In the genomic region with DNA sequence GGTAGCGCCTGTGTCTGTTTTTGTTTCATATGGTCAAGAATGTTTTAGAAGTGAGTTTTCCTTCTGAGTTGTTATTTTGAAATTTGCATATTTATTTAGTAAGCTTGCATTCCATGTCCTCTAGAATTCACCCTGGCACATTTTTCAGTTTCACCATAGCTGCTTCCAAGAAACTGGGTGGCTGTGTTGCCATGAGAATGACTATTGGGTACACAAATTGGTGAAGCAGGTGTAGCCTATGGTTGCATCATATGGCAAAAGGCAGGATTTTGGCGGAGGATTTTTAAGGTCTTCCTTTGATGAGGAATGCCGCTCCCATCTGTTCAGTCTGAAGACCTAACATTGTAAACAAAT, we compare ENCODE assay signal across 8 cellular contexts. TPM values are rescaled to one million over a fixed set of nuclear protein-coding genes. Genes with fewer than 3 reads are reported as not detected.
DNase-seq lines count a peak whose midpoint lies in the region; ATAC-seq, FAIRE-seq and TF ChIP-seq lines count a peak whose summit lies in the region.

No MANE protein-coding gene starts in this region.

- peak overlapping the region; percentile 97 for H3K27ac Mint-ChIP-seq in activated CD4-positive, alpha-beta T cell treated with anti-CD3 and anti-CD28 coated beads, Interleukin-2, amount 10 ng/mL, durations not matched to agents 24 days and 14 days
- peak overlapping the region; percentile 100 for H3K27ac Mint-ChIP-seq in activated naive CD8-positive, alpha-beta T cell treated with anti-CD3 and anti-CD28 coated beads, Interleukin-2, amount 10 ng/mL, durations not matched to agents 7 days and 5 days

- no peaks in the 10 kb centered on the region for H3K9me3 Mint-ChIP-seq in activated CD4-positive, alpha-beta T cell treated with anti-CD3 and anti-CD28 coated beads, Interleukin-2, amount 10 ng/mL, durations not matched to agents 24 days and 14 days
- H3K9me3 Mint-ChIP-seq in activated naive CD8-positive, alpha-beta T cell treated with anti-CD3 and anti-CD28 coated beads, Interleukin-2, amount 10 ng/mL, durations not matched to agents 7 days and 5 days, result no peaks in the 10 kb centered on the region

- peaks cover 57% of the 10 kb centered on the region for H3K36me3 Mint-ChIP-seq in activated CD4-positive, alpha-beta T cell treated with anti-CD3 and anti-CD28 coated beads, Interleukin-2, amount 10 ng/mL, durations not matched to agents 24 days and 14 days (ENCODE audit: low read depth)
- peaks cover 46% of the 10 kb centered on the region for H3K36me3 Mint-ChIP-seq in activated naive CD8-positive, alpha-beta T cell treated with anti-CD3 and anti-CD28 coated beads, Interleukin-2, amount 10 ng/mL, durations not matched to agents 7 days and 5 days

- peak; percentile 67 for DNase-seq in activated CD4-positive, alpha-beta T cell treated with anti-CD3 and anti-CD28 coated beads, Interleukin-2, amount 10 ng/mL, durations not matched to agents 24 days and 14 days
- DNase-seq in activated CD4-positive, alpha-beta T cell treated with anti-CD3 and anti-CD28 coated beads, Interleukin-2, amount 50 U/mL, for 4 hours, result no peak
- no peak for DNase-seq in activated naive CD8-positive, alpha-beta T cell treated with anti-CD3 and anti-CD28 coated beads, Interleukin-2, amount 10 ng/mL, durations not matched to agents 7 days and 5 days
- DNase-seq in kidney, result no peak
- no peak for DNase-seq in thoracic aorta (ENCODE audit: low spot score)
- no peak for DNase-seq in activated CD4-positive, alpha-beta T cell treated with anti-CD3 and anti-CD28 coated beads, Interleukin-2, amount 50 U/mL, for 48 hours

- POLR2A ChIA-PET in activated naive CD8-positive, alpha-beta T cell treated with anti-CD3 and anti-CD28 coated beads, Interleukin-2, amount 10 ng/mL, durations not matched to agents 7 days and 5 days (lab: Charles Lee), result interaction anchor here (0.9 to 5.7 kb wide), 11 partner anchors 10 to 112 kb away, joined by 3 to 81 read pairs (median 7); a partner anchor contains a TSS

- intact Hi-C loops in activated CD4-positive, alpha-beta T cell treated with anti-CD3 and anti-CD28 coated beads, Interleukin-2, amount 10 ng/mL, durations not matched to agents 24 days and 14 days (cut with micrococcal nuclease), result loop anchor here (2.0 to 10.0 kb wide), 6 partner anchors 16 to 672 kb away; a partner anchor contains a TSS
- intact Hi-C loops in kidney (cut with DNase I), result no loop called here

- no peak for ATAC-seq in activated naive CD8-positive, alpha-beta T cell treated with anti-CD3 and anti-CD28 coated beads, Interleukin-2, amount 10 ng/mL, durations not matched to agents 7 days and 5 days (ENCODE audit: low read depth)
- no peak for ATAC-seq in thoracic aorta (ENCODE audit: insufficient number of reproducible peaks, low FRiP score, low read depth)
- ATAC-seq in HG03095 (IDR thresholded peaks at IDR 0.05; ENCODE audit: unreplicated experiment), result no peak
- ATAC-seq in HG03571 (IDR thresholded peaks at IDR 0.05; ENCODE audit: unreplicated experiment), result no peak

- TF ChIP-seq CTCF in kidney (IDR thresholded peaks at IDR 0.05; ENCODE audit: borderline replicate concordance, extremely low read depth, insufficient read depth) (no peak), thoracic aorta (IDR thresholded peaks at IDR 0.05) (no peak)

- H3K27ac ChIP-seq in kidney (ENCODE audit: low read depth in 2 of 2, low read length in 2 of 2), result peak overlapping the region; percentile 99
- H3K27ac ChIP-seq in thoracic aorta, result peak overlapping the region; percentile 92 to 99

- H3K36me3 ChIP-seq in kidney (ENCODE audit: control insufficient read depth in 1 of 2, insufficient read depth in 2 of 2, low read length in 2 of 2) (peaks cover 25 to 35% of the 10 kb centered on the region in 2 donors), thoracic aorta (peaks cover 14% of the 10 kb centered on the region)

- no peak for FAIRE-seq in kidney (lab: Jason Lieb, UNC)

- H3K4me1 Mint-ChIP-seq in activated CD4-positive, alpha-beta T cell treated with anti-CD3 and anti-CD28 coated beads, Interleukin-2, amount 10 ng/mL, durations not matched to agents 24 days and 14 days, result peaks cover 44% of the 10 kb centered on the region
- peaks cover 39% of the 10 kb centered on the region for H3K4me1 Mint-ChIP-seq in activated naive CD8-positive, alpha-beta T cell treated with anti-CD3 and anti-CD28 coated beads, Interleukin-2, amount 10 ng/mL, durations not matched to agents 7 days and 5 days

- H3K27me3 Mint-ChIP-seq in activated CD4-positive, alpha-beta T cell treated with anti-CD3 and anti-CD28 coated beads, Interleukin-2, amount 10 ng/mL, durations not matched to agents 24 days and 14 days, result no peaks in the 10 kb centered on the region
- H3K27me3 Mint-ChIP-seq in activated naive CD8-positive, alpha-beta T cell treated with anti-CD3 and anti-CD28 coated beads, Interleukin-2, amount 10 ng/mL, durations not matched to agents 7 days and 5 days, result no peaks in the 10 kb centered on the region

- H3K4me3 ChIP-seq in kidney (ENCODE audit: low read length in 2 of 2) (peak overlapping the region; percentile 87 to 89), thoracic aorta (peak overlapping the region; percentile 87)

- H3K9ac ChIP-seq in kidney (ENCODE audit: low read length in 2 of 2), result peak overlapping the region; percentile 95 to 99

- H3K9me3 ChIP-seq in kidney (ENCODE audit: control insufficient read depth in 1 of 2, low read length in 2 of 2) (no peaks in the 10 kb centered on the region), thoracic aorta (no peaks in the 10 kb centered on the region)

- no peaks in the 10 kb centered on the region for H3K27me3 ChIP-seq in thoracic aorta (replicated peaks; ENCODE audit: insufficient read depth)

- peaks cover 18 to 19% of the 10 kb centered on the region in 2 donors for H3K4me1 ChIP-seq in kidney (ENCODE audit: control insufficient read depth in 1 of 2, insufficient read depth in 1 of 2, low read depth in 1 of 2, low read length in 2 of 2)
- H3K4me1 ChIP-seq in thoracic aorta (ENCODE audit: control insufficient read depth in 1 of 2, low read depth in 2 of 2), result peaks cover 12 to 36% of the 10 kb centered on the region in 2 donors

- peak overlapping the region; percentile 96 for H3K4me3 Mint-ChIP-seq in activated CD4-positive, alpha-beta T cell treated with anti-CD3 and anti-CD28 coated beads, Interleukin-2, amount 10 ng/mL, durations not matched to agents 24 days and 14 days
- H3K4me3 Mint-ChIP-seq in activated naive CD8-positive, alpha-beta T cell treated with anti-CD3 and anti-CD28 coated beads, Interleukin-2, amount 10 ng/mL, durations not matched to agents 7 days and 5 days, result peak overlapping the region; percentile 98

RNA-seq across cellular contexts. Expression of a gene that starts 1.3 kb away (rescaled TPM):
- total RNA-seq in activated CD4-positive, alpha-beta T cell treated with anti-CD3 and anti-CD28 coated beads, Interleukin-2, amount 10 ng/mL, durations not matched to agents 24 days and 14 days, result 155 and 164 TPM in 2 replicates
- total RNA-seq in activated naive CD8-positive, alpha-beta T cell treated with anti-CD3 and anti-CD28 coated beads, Interleukin-2, amount 10 ng/mL, durations not matched to agents 7 days and 5 days, result 100 to 1,000 TPM; 134 to 157 TPM
- 209 TPM for total RNA-seq in kidney
- 234 TPM for polyA plus RNA-seq in kidney (ENCODE audit: insufficient read depth, low read depth, low replicate concordance)
- 100 to 1,000 TPM; 220 to 232 TPM for total RNA-seq in thoracic aorta

RNA-seq across cellular contexts. Expression of a gene that starts 28.5 kb away (rescaled TPM):
- not detected in 2 replicates for total RNA-seq in activated CD4-positive, alpha-beta T cell treated with anti-CD3 and anti-CD28 coated beads, Interleukin-2, amount 10 ng/mL, durations not matched to agents 24 days and 14 days
- total RNA-seq in activated naive CD8-positive, alpha-beta T cell treated with anti-CD3 and anti-CD28 coated beads, Interleukin-2, amount 10 ng/mL, durations not matched to agents 7 days and 5 days, result not detected
- 1.3 TPM for total RNA-seq in kidney
- polyA plus RNA-seq in kidney (ENCODE audit: insufficient read depth, low read depth, low replicate concordance), result 2.1 TPM
- total RNA-seq in thoracic aorta, result not detected

RNA-seq across cellular contexts. Expression of a gene that starts 56.1 kb away (rescaled TPM):
- total RNA-seq in activated CD4-positive, alpha-beta T cell treated with anti-CD3 and anti-CD28 coated beads, Interleukin-2, amount 10 ng/mL, durations not matched to agents 24 days and 14 days, result 208 and 214 TPM in 2 replicates
- 100 to 1,000 TPM; 401 to 414 TPM for total RNA-seq in activated naive CD8-positive, alpha-beta T cell treated with anti-CD3 and anti-CD28 coated beads, Interleukin-2, amount 10 ng/mL, durations not matched to agents 7 days and 5 days
- total RNA-seq in kidney (55.6 TPM), thoracic aorta (10 to 100 TPM; 51.0 to 54.4 TPM)
- polyA plus RNA-seq in kidney (ENCODE audit: insufficient read depth, low read depth, low replicate concordance), result 7.1 TPM
